In the genomic region with DNA sequence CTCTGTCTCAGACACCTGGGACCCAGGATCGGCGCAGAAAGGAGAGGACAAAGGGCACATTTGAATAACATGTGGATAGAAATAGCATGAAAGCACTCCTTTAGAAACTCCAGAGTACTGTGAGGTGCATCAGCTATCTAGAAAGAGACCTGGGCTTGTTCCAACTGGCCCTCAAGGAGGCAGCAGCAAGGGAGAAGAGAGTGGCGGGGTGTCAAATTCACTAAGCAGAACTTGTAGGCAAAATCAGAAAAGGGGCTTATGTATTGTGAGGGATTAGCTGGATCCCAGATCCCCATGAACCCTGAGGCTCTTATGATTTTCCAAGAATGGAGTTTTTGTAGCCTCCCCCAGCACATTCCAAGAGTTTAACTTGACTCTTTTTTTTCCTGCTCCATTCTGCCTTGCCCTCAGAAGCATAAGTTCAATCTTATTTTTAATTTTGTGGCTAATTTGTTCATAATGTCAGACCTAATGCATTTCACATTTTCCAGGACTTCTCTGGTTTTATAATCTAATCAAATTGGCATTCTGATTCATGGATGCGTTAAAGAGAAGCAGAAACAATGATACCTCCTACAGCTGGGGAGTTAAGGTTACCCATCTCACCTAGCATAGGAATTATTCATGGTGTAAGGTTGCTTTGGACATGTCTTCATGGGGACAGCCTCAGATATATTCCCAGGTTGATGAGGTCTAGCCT, we compare ENCODE assay signal across 25 cellular contexts. TPM values are rescaled to one million over a fixed set of nuclear protein-coding genes. Genes with fewer than 3 reads are reported as not detected.
"Had no signal": no experiment of that assay in that cellular context is flagged by ENCODE, and none has a peak within 500 bp of the region (broad histone marks: within the 10 kb centered on the region; RNA-seq: fewer than 3 reads in every experiment).

No MANE protein-coding gene starts in this region.

- H3K4me3 ChIP-seq: dorsolateral prefrontal cortex, gastroesophageal sphincter, hepatocyte, left ventricle myocardium inferior, lower lobe of right lung, sigmoid colon, skin epidermis, stomach, thoracic aorta had no signal

- H3K36me3 ChIP-seq: gastroesophageal sphincter, left ventricle myocardium inferior, lower lobe of right lung, sigmoid colon, thoracic aorta had no signal

- DNase-seq: cortex of kidney; dorsolateral prefrontal cortex; effector CD8-positive, alpha-beta T cell; kidney; left cardiac atrium; left ventricle myocardium inferior; lower lobe of right lung; natural killer cell; sigmoid colon; stimulated activated CD4-positive, alpha-beta T cell treated with anti-CD3 and anti-CD28 coated beads, Interleukin-12 subunit alpha, Interleukin-12 subunit beta, amount 100 ng/mL, for 4 hours; stimulated activated naive CD4-positive, alpha-beta T cell; stomach; substantia nigra; trophoblast cell had no signal

- H3K9me3 ChIP-seq: gastroesophageal sphincter, left ventricle myocardium inferior, lower lobe of right lung, sigmoid colon, stomach, thoracic aorta had no signal

- ATAC-seq: esophagus mucosa, gastroesophageal sphincter, left cardiac atrium, lower lobe of right lung, natural killer cell had no signal

- H3K27me3 ChIP-seq: dorsolateral prefrontal cortex, gastroesophageal sphincter, hepatocyte, sigmoid colon had no signal

- H3K27ac ChIP-seq: dorsolateral prefrontal cortex, gastroesophageal sphincter, hepatocyte, left ventricle myocardium inferior, lower lobe of right lung, sigmoid colon, skin epidermis, stomach, thoracic aorta had no signal

- H3K4me1 ChIP-seq: lower lobe of right lung, stomach had no signal

RNA-seq across cellular contexts. Expression of gene USH1C, which starts 33.6 kb away (rescaled TPM):
- total RNA-seq: fibroblast of villous mesenchyme, left ventricle myocardium inferior, myocyte, natural killer cell, neural crest cell, osteocyte, pulmonary artery endothelial cell had no signal

RNA-seq across cellular contexts. Expression of gene ABCC8, which starts 34.0 kb away (rescaled TPM):
- total RNA-seq: esophagus mucosa, fibroblast of villous mesenchyme, mesothelial cell of epicardium, myocyte, natural killer cell, osteocyte, pulmonary artery endothelial cell had no signal

RNA-seq across cellular contexts. Expression of gene OTOG, which starts 36.4 kb away (rescaled TPM):
- total RNA-seq: esophagus mucosa, fibroblast of villous mesenchyme, gastroesophageal sphincter, left cardiac atrium, left ventricle myocardium inferior, lower lobe of right lung, natural killer cell, neural crest cell, osteocyte, pulmonary artery endothelial cell, stomach, thoracic aorta had no signal
